Comparison of ENCODE assay signal across 10 cellular contexts in genomic region chr20:57350086-57350710, GRCh38. TPM values are rescaled to one million over a fixed set of nuclear protein-coding genes. Genes with fewer than 3 reads are reported as not detected.
DNase-seq lines count a peak whose midpoint lies in the region; ATAC-seq and TF ChIP-seq lines count a peak whose summit lies in the region.
"Had no signal": no experiment of that assay in that cellular context is flagged by ENCODE, and none has a peak within 500 bp of the region (broad histone marks: within the 10 kb centered on the region; RNA-seq: fewer than 3 reads in every experiment).

No MANE protein-coding gene starts in this region.

- H3K9me3 ChIP-seq in SU-DHL-6 (ENCODE audit: insufficient read depth, low read length), result no peaks in the 10 kb centered on the region
- H3K9me3 ChIP-seq in esophagus muscularis mucosa, result no peaks in the 10 kb centered on the region
- H3K9me3 ChIP-seq in spleen, result no peaks in the 10 kb centered on the region

- CTCF ChIA-PET in activated CD4-positive, alpha-beta T cell treated with anti-CD3 and anti-CD28 coated beads for 36 hours (lab: Charles Lee), result interaction anchor here (0.7 to 3.1 kb wide), 9 partner anchors 10 to 870 kb away, joined by 3 to 14 read pairs (median 4); no protein-coding TSS in a partner anchor
- CTCF ChIA-PET in GM10248 (lab: Yijun Ruan, JAX), result interaction anchor here (1.5 to 6.8 kb wide), 3 partner anchors 11 to 256 kb away, joined by 3 to 105 read pairs (median 36); partner anchors contain the start of gene SPO11

- peaks cover 24% of the 10 kb centered on the region for H3K36me3 Mint-ChIP-seq in activated CD4-positive, alpha-beta T cell treated with anti-CD3 and anti-CD28 coated beads for 36 hours (ENCODE audit: low read depth)

- H3K27me3 ChIP-seq in SU-DHL-6 (ENCODE audit: low read length) (no peaks in the 10 kb centered on the region), esophagus muscularis mucosa (peaks cover 0 to 16% (median 0%) of the 10 kb centered on the region in 4 donors), spleen (replicated peaks in 1 of 7) (peaks cover 0 to 25% (median 0%) of the 10 kb centered on the region in 7 donors)

- peak overlapping the region; percentile 59 for H3K27ac Mint-ChIP-seq in activated CD4-positive, alpha-beta T cell treated with anti-CD3 and anti-CD28 coated beads for 36 hours

- H3K27ac ChIP-seq in SU-DHL-6 (ENCODE audit: low read depth, low read length) (no peak overlapping the region), esophagus muscularis mucosa (replicated peaks in 1 of 4) (peak overlapping the region; percentile 22 to 93 (median 70)), spleen (peak overlapping the region in 3 of 8 donors; percentile 91 to 92 (median 91))

- peak overlapping the region; percentile 18 for H3K4me2 ChIP-seq in SU-DHL-6 (ENCODE audit: low read depth, low read length, poor library complexity, severe bottlenecking)

- no peak for DNase-seq in activated CD4-positive, alpha-beta T cell treated with anti-CD3 and anti-CD28 coated beads for 36 hours
- no peak for DNase-seq in activated CD4-positive, alpha-beta T cell treated with anti-CD3 and anti-CD28 coated beads for 48 hours
- DNase-seq in esophagus muscularis mucosa (ENCODE audit: extremely low spot score), result no peak
- peak; percentile 80 for DNase-seq in spleen
- DNase-seq in GM10248 (ENCODE audit: extremely low spot score), result no peak
- no peak for DNase-seq in HPDE6-E6E7 (ENCODE audit: extremely low spot score)
- no peak for DNase-seq in left cardiac atrium

- intact Hi-C loops in activated CD4-positive, alpha-beta T cell treated with anti-CD3 and anti-CD28 coated beads for 36 hours (cut with DNase I, micrococcal nuclease), result loop anchor here in 1 of 2 experiments (2.0 to 10.0 kb wide), 3 partner anchors 935 to 1302 kb away; partner anchors contain the start of genes CASS4, RAB22A and STX16
- intact Hi-C loops in esophagus muscularis mucosa (cut with DNase I), result no loop called here
- intact Hi-C loops in spleen (cut with DNase I; ENCODE audit: low total_unique reads), result no loop called here
- intact Hi-C loops in left cardiac atrium (cut with DNase I), result no loop called here

- no peaks in the 10 kb centered on the region for H3K9me2 ChIP-seq in SU-DHL-6 (replicated peaks; ENCODE audit: insufficient read depth, low read length)

- ATAC-seq in activated CD4-positive, alpha-beta T cell treated with anti-CD3 and anti-CD28 coated beads for 36 hours, result no peak
- no peak for ATAC-seq in left cardiac atrium

- no peaks in the 10 kb centered on the region for H3K27me3 Mint-ChIP-seq in activated CD4-positive, alpha-beta T cell treated with anti-CD3 and anti-CD28 coated beads for 36 hours

- peaks cover 33% of the 10 kb centered on the region for H3K79me2 ChIP-seq in SU-DHL-6 (ENCODE audit: insufficient read depth, low read length)

- POLR2A ChIA-PET in activated CD4-positive, alpha-beta T cell treated with anti-CD3 and anti-CD28 coated beads for 36 hours (lab: Charles Lee), result no interaction called here
- POLR2A ChIA-PET in GM10248 (lab: Yijun Ruan, JAX), result no interaction called here

- H3F3A ChIP-seq in SU-DHL-6 (ENCODE audit: insufficient read depth), result peaks cover 11% of the 10 kb centered on the region; the same call in 1 of the 2 replicates

- H3K36me3 ChIP-seq in SU-DHL-6 (ENCODE audit: low read length) (peaks cover 4% of the 10 kb centered on the region; the same call in 1 of the 2 replicates), esophagus muscularis mucosa (peaks cover 0 to 24% (median 10%) of the 10 kb centered on the region in 4 donors), spleen (peaks cover 0 to 8% (median 0%) of the 10 kb centered on the region in 6 donors)

- TF ChIP-seq EP300 in esophagus muscularis mucosa (IDR thresholded peaks at IDR 0.05), result no peak

- peaks cover 37% of the 10 kb centered on the region for H3K4me1 Mint-ChIP-seq in activated CD4-positive, alpha-beta T cell treated with anti-CD3 and anti-CD28 coated beads for 36 hours

- no peak overlapping the region for H3K9ac ChIP-seq in SU-DHL-6 (ENCODE audit: low read length)

- H2AFZ ChIP-seq in SU-DHL-6 (ENCODE audit: low read depth, low read length, severe bottlenecking), result peak overlapping the region; percentile 19

- peak overlapping the region; percentile 55 for H3K4me3 Mint-ChIP-seq in activated CD4-positive, alpha-beta T cell treated with anti-CD3 and anti-CD28 coated beads for 36 hours

- H3K4me1 ChIP-seq in esophagus muscularis mucosa (peaks cover 9 to 25% (median 17%) of the 10 kb centered on the region in 4 donors), spleen (peaks cover 7 to 33% (median 20%) of the 10 kb centered on the region in 6 donors)

- WGBS in esophagus muscularis mucosa, result 84% methylated on average over 16 of the region's 16 CpGs
- WGBS in spleen, 5 donors, result 78 to 92% (median 87%) methylated on average over 16 of the region's 16 CpGs

- no peak overlapping the region for H3K4me3 ChIP-seq in SU-DHL-6 (ENCODE audit: insufficient read depth, low read length, poor library complexity, severe bottlenecking)
- H3K4me3 ChIP-seq in esophagus muscularis mucosa, result peak overlapping the region in 1 of 4 donors; percentile 26
- H3K4me3 ChIP-seq in spleen, result peak overlapping the region in 1 of 8 donors; percentile 99

- TF ChIP-seq CTCF in SU-DHL-6 (IDR thresholded peaks at IDR 0.05; ENCODE audit: insufficient read depth, low read length, poor library complexity, severe bottlenecking), result no peak
- TF ChIP-seq CTCF in esophagus muscularis mucosa (IDR thresholded peaks at IDR 0.05), result no peak
- no peak for TF ChIP-seq CTCF in spleen (IDR thresholded peaks at IDR 0.05 in 8 of 11, conservative IDR thresholded peaks at IDR 0.05 in 3 of 11)
- TF ChIP-seq CTCF in GM10248 (IDR thresholded peaks at IDR 0.05; ENCODE audit: control extremely low read depth, extremely low read depth, low read depth, missing control alignments), result no peak

- no peak for TF ChIP-seq POLR2A in esophagus muscularis mucosa (IDR thresholded peaks at IDR 0.05; ENCODE audit: low read depth)
- TF ChIP-seq POLR2A in spleen (IDR thresholded peaks at IDR 0.05), result no peak

- H4K20me1 ChIP-seq in SU-DHL-6 (ENCODE audit: low read depth, low read length), result no peaks in the 10 kb centered on the region; the same call in 1 of the 2 replicates

- H3K9me3 Mint-ChIP-seq in activated CD4-positive, alpha-beta T cell treated with anti-CD3 and anti-CD28 coated beads for 36 hours (ENCODE audit: low read depth), result no peaks in the 10 kb centered on the region

RNA-seq across cellular contexts. Expression of gene RAE1, which starts 0.9 kb away (rescaled TPM):
- total RNA-seq in activated CD4-positive, alpha-beta T cell treated with anti-CD3 and anti-CD28 coated beads for 36 hours, result 10 to 100 TPM; 42.7 to 48.9 TPM
- total RNA-seq in esophagus muscularis mucosa (10 to 100 TPM; 15.0 to 24.1 (median 21.5) TPM), spleen (10 to 100 TPM; 22.0 to 41.3 (median 24.2) TPM), left cardiac atrium (10 to 100 TPM; 14.3 to 14.5 TPM)
- 10 to 100 TPM; 16.2 to 20.2 (median 16.7) TPM for polyA plus RNA-seq in spleen

RNA-seq across cellular contexts. Expression of gene SPO11, which starts 20.6 kb away (rescaled TPM):
- not detected for total RNA-seq in activated CD4-positive, alpha-beta T cell treated with anti-CD3 and anti-CD28 coated beads for 36 hours
- total RNA-seq in esophagus muscularis mucosa (not detected), spleen (not detected), left cardiac atrium (not detected)
- not detected for polyA plus RNA-seq in spleen
- polyA plus RNA-seq: adipose tissue, esophagus had no signal

RNA-seq across cellular contexts. Expression of gene RBM38, which starts 41.0 kb away (rescaled TPM):
- 100 to 1,000 TPM in 1 of 2 experiments, 10 to 100 TPM in 1; 96.5 to 101 TPM for total RNA-seq in activated CD4-positive, alpha-beta T cell treated with anti-CD3 and anti-CD28 coated beads for 36 hours
- total RNA-seq in esophagus muscularis mucosa (100 to 1,000 TPM in 2 of 4 donors, 10 to 100 TPM in 2; 67.6 to 203 (median 139) TPM), spleen (100 to 1,000 TPM in 1 of 7 donors, 10 to 100 TPM in 6; 49.2 to 120 (median 61.6) TPM), left cardiac atrium (100 to 1,000 TPM in 1 of 2 donors, 10 to 100 TPM in 1; 78.6 to 101 TPM)
- polyA plus RNA-seq in spleen, result 10 to 100 TPM; 48.6 to 87.8 (median 81.2) TPM
